In genomic region chr1:150263549-150263948, GRCh38 we compare ENCODE assay signal across 1 cellular context.
TF ChIP-seq lines count a peak whose summit lies in the region.

No MANE protein-coding gene starts in this region.

TF ChIP-seq in endothelial cell of umbilical vein, 7 proteins besides CTCF, POLR2A, EP300 and RAD21:
- no peak for TF ChIP-seq FOS (IDR thresholded peaks at IDR 0.05; ENCODE audit: borderline replicate concordance, insufficient read depth, low read length)
- TF ChIP-seq GATA2 (IDR thresholded peaks at IDR 0.05; ENCODE audit: insufficient read depth, insufficient read length, low read depth, low read length) = no peak
- no peak for TF ChIP-seq POLR2AphosphoS5 (IDR thresholded peaks at IDR 0.05; ENCODE audit: insufficient read depth, low read depth, low read length)
- TF ChIP-seq MYC (IDR thresholded peaks at IDR 0.05; ENCODE audit: low read depth, low read length) = no peak
- no peak for TF ChIP-seq EZH2 (IDR thresholded peaks at IDR 0.05; ENCODE audit: borderline replicate concordance, low read depth, low read length, severe bottlenecking)
- no peak for TF ChIP-seq JUN (IDR thresholded peaks at IDR 0.05; ENCODE audit: borderline replicate concordance, insufficient read depth, insufficient read length, low read depth)
